In the genomic region with DNA sequence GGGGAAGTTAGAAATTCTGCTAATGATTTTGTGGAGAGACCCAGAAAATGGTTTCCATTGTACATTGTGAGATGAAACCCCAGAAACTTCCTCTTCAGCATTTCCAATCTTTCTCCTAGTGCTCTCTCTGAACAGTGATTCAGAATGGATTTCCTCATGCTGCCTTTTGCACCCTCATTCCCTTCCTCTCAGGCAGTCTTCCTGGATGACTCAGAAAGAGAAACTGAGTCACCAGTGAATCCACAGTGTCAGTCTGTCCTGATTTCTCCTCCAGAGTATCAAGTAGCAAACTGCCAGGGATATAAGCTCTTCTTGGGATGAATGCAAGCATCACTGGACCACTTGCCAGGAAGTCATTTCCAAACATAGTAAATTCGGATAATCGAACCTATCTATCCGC, we compare ENCODE assay signal across 21 cellular contexts.
DNase-seq lines count a peak whose midpoint lies in the region; ATAC-seq, FAIRE-seq and TF ChIP-seq lines count a peak whose summit lies in the region.
"Had no signal": no experiment of that assay in that cellular context is flagged by ENCODE, and none has a peak within 500 bp of the region (broad histone marks: within the 10 kb centered on the region; RNA-seq: fewer than 3 reads in every experiment).

No MANE protein-coding gene starts in this region.

- no peak overlapping the region for H2AFZ ChIP-seq in IMR-90 (replicated peaks; ENCODE audit: low read length, poor library complexity)

- H3K4me3 ChIP-seq in IMR-90 (ENCODE audit: insufficient read depth, low read depth, low read length) (no peak overlapping the region), pancreas (no peak overlapping the region)
- H3K4me3 ChIP-seq: HAP-1 had no signal

- H2AK5ac ChIP-seq in IMR-90 (ENCODE audit: low read depth, low read length) = no peak overlapping the region

- H3K23ac ChIP-seq in IMR-90 (ENCODE audit: low read depth, low read length) = no peak overlapping the region

- in situ Hi-C loops in IMR-90 (cut with MboI; ENCODE audit: low sequenced_read_pairs) = no loop called here

- TF ChIP-seq CTCF in IMR-90 (conservative IDR thresholded peaks at IDR 0.05; ENCODE audit: low read depth, low read length) (no peak), GM10266 (IDR thresholded peaks at IDR 0.05; ENCODE audit: control insufficient read depth, insufficient read depth, low read depth, missing control alignments) (no peak), pancreas (IDR thresholded peaks at IDR 0.05) (no peak)
- no peak for TF ChIP-seq CTCF in activated CD8-positive, alpha-beta T cell treated with anti-CD3 and anti-CD28 coated beads for 36 hours (IDR thresholded peaks at IDR 0.05)

- FAIRE-seq in pancreas (lab: Jason Lieb, UNC) = no peak
- FAIRE-seq: HTR-8/SVneo had no signal

- H4K5ac ChIP-seq in IMR-90 (ENCODE audit: low read depth, low read length) = no peak overlapping the region

- BruUV-seq in IMR-90 (replicated peaks; lab: Mats Ljungman, UMichigan) = no TSS peak

- H4K91ac ChIP-seq in IMR-90 (ENCODE audit: insufficient read depth, low read depth, low read length) = no peak overlapping the region

- H3K4ac ChIP-seq in IMR-90 (ENCODE audit: low read depth, low read length) = no peak overlapping the region

- no peak overlapping the region for H3K4me2 ChIP-seq in IMR-90 (ENCODE audit: low read depth, low read length)

- no peaks in the 10 kb centered on the region for H3K79me1 ChIP-seq in IMR-90 (ENCODE audit: low read depth in 1 of 2, low read length in 2 of 2)

- no peak overlapping the region for H2BK5ac ChIP-seq in IMR-90 (ENCODE audit: low read depth, low read length, poor library complexity, severe bottlenecking)

- H2AK9ac ChIP-seq in IMR-90 (replicated peaks; ENCODE audit: low read depth, low read length, poor library complexity) = no peak overlapping the region

- no peaks in the 10 kb centered on the region for H3K27me3 ChIP-seq in IMR-90 (ENCODE audit: control insufficient read depth, insufficient read depth, low read length)
- H3K27me3 ChIP-seq in pancreas = no peaks in the 10 kb centered on the region

- H3K9me1 ChIP-seq in IMR-90 (ENCODE audit: insufficient read depth, low read length) = peaks cover 5% of the 10 kb centered on the region; the same call in 1 of the 2 replicates

- H3K9me3 Mint-ChIP-seq in activated CD8-positive, alpha-beta T cell treated with anti-CD3 and anti-CD28 coated beads for 36 hours = peaks cover 2% of the 10 kb centered on the region

- H3K4me1 ChIP-seq in IMR-90 (ENCODE audit: control insufficient read depth, insufficient read depth, low read length) (no peaks in the 10 kb centered on the region), pancreas (no peaks in the 10 kb centered on the region)
- H3K4me1 ChIP-seq: HAP-1 had no signal

- H3K18ac ChIP-seq in IMR-90 (ENCODE audit: low read depth, low read length) = no peak overlapping the region

- POLR2A ChIA-PET in IMR-90 (lab: Charles Lee; ENCODE audit: unreplicated experiment) = no interaction called here
- POLR2A ChIA-PET in activated CD8-positive, alpha-beta T cell treated with anti-CD3 and anti-CD28 coated beads for 36 hours (lab: Charles Lee) = interaction anchor here (0.8 kb wide), 1 partner anchor 11 kb away, joined by 3 read pairs; no protein-coding TSS in a partner anchor

- H3K27ac ChIP-seq in IMR-90 (ENCODE audit: insufficient read depth, low read length) = no peak overlapping the region
- no peak overlapping the region for H3K27ac ChIP-seq in pancreas
- H3K27ac ChIP-seq: HL-60 had no signal

- CTCF ChIA-PET in IMR-90 (lab: Yijun Ruan, JAX) = interaction anchor here (0.6 kb wide), 1 partner anchor 244 kb away, joined by 3 read pairs; no protein-coding TSS in a partner anchor
- CTCF ChIA-PET in activated CD8-positive, alpha-beta T cell treated with anti-CD3 and anti-CD28 coated beads for 36 hours (lab: Charles Lee) = no interaction called here

- intact Hi-C loops in IMR-90 (cut with micrococcal nuclease) (no loop called here), pancreas (cut with DNase I) (no loop called here)
- intact Hi-C loops in activated CD8-positive, alpha-beta T cell treated with anti-CD3 and anti-CD28 coated beads for 36 hours (cut with micrococcal nuclease) = no loop called here

- H2BK15ac ChIP-seq in IMR-90 (ENCODE audit: low read depth, low read length) = no peak overlapping the region

- no peak overlapping the region for H3K56ac ChIP-seq in IMR-90 (ENCODE audit: extremely low read depth, insufficient read depth, low read length)

- no peaks in the 10 kb centered on the region for H4K20me1 ChIP-seq in IMR-90 (ENCODE audit: insufficient read depth, low read length)

- peaks cover 2% of the 10 kb centered on the region for H3K4me1 Mint-ChIP-seq in activated CD8-positive, alpha-beta T cell treated with anti-CD3 and anti-CD28 coated beads for 36 hours (ENCODE audit: low read depth)

- H3K27me3 Mint-ChIP-seq in activated CD8-positive, alpha-beta T cell treated with anti-CD3 and anti-CD28 coated beads for 36 hours = no peaks in the 10 kb centered on the region

- dilution Hi-C loops in IMR-90 (cut with HindIII; ENCODE audit: low sequenced_read_pairs, unreplicated experiment) = no loop called here

- no peak overlapping the region for H4K8ac ChIP-seq in IMR-90 (ENCODE audit: low read depth in 2 of 2, low read length in 2 of 2)

- H3K36me3 Mint-ChIP-seq in activated CD8-positive, alpha-beta T cell treated with anti-CD3 and anti-CD28 coated beads for 36 hours (ENCODE audit: low read depth) = no peaks in the 10 kb centered on the region

- H2BK20ac ChIP-seq in IMR-90 (ENCODE audit: low read depth, low read length) = no peak overlapping the region

- DNase-seq in IMR-90 (peak; percentile 64), RPMI7951 (ENCODE audit: low read depth) (peak; percentile 23), renal cortical epithelial cell (ENCODE audit: low read depth) (peak; percentile 6), GM10266 (ENCODE audit: extremely low spot score) (no peak), pancreas (no peak)
- DNase-seq in activated CD8-positive, alpha-beta T cell treated with anti-CD3 and anti-CD28 coated beads for 36 hours = no peak
- DNase-seq: ACHN, C1 segment of cervical spinal cord, DMS79 treated with DMSO at 0.1 percent for 48 hours, Kasumi-1, NCI-H1105 treated with DMSO at 0.1 percent for 48 hours, NCI-H1694 treated with DMSO at 0.1 percent for 48 hours, NCI-H510A, NCI-H774, RPMI8226, SHP77 treated with DMSO at 0.1 percent for 48 hours had no signal

- no peak overlapping the region for H2BK120ac ChIP-seq in IMR-90 (ENCODE audit: low read depth, low read length)

- 83% methylated on average over 2 of the region's 3 CpGs; no CpG with 5 or more reads in 1 of the 2 experiments for WGBS in IMR-90 (ENCODE audit: extremely low coverage in 2 of 2, insufficient read length in 1 of 2), 2 experiments
- WGBS in pancreas, 2 donors = 64 to 77% methylated on average over 3 of the region's 3 CpGs

- no peak overlapping the region for H3K4me3 Mint-ChIP-seq in activated CD8-positive, alpha-beta T cell treated with anti-CD3 and anti-CD28 coated beads for 36 hours

- TF ChIP-seq RAD21 in IMR-90 (IDR thresholded peaks at IDR 0.05; ENCODE audit: low read length) = no peak

- no peak overlapping the region for H3K14ac ChIP-seq in IMR-90 (replicated peaks; ENCODE audit: low read depth, low read length)

- H3K9me3 ChIP-seq in IMR-90 (ENCODE audit: control insufficient read depth, insufficient read depth, low read length) = peaks cover 2% of the 10 kb centered on the region; the same call in 1 of the 2 replicates
- no peaks in the 10 kb centered on the region for H3K9me3 ChIP-seq in pancreas
- H3K9me3 ChIP-seq: HAP-1 had no signal

- no peak for ATAC-seq in IMR-90 (ENCODE audit: low read depth)
- ATAC-seq in esophagus mucosa = peak; percentile 51
- ATAC-seq in activated CD8-positive, alpha-beta T cell treated with anti-CD3 and anti-CD28 coated beads for 36 hours = no peak
- ATAC-seq in pancreas = no peak
- ATAC-seq: SK-N-SH treated with all-trans-retinoic acid at 6 μM for 48 hours had no signal

- H3K36me3 ChIP-seq in IMR-90 (ENCODE audit: control insufficient read depth, insufficient read depth, low read length) (no peaks in the 10 kb centered on the region), pancreas (no peaks in the 10 kb centered on the region)
- H3K36me3 ChIP-seq: HAP-1 had no signal

- no peak for TF ChIP-seq POLR2A in IMR-90 (IDR thresholded peaks at IDR 0.05; ENCODE audit: low read depth, low read length)

- H3K27ac Mint-ChIP-seq in activated CD8-positive, alpha-beta T cell treated with anti-CD3 and anti-CD28 coated beads for 36 hours = no peak overlapping the region

- no peak overlapping the region for H3K9ac ChIP-seq in IMR-90 (ENCODE audit: low read depth, low read length)

TF ChIP-seq in IMR-90, 13 proteins besides CTCF, POLR2A, EP300 and RAD21 (continues in another document):
- TF ChIP-seq CHD1 (IDR thresholded peaks at IDR 0.05; ENCODE audit: low read depth, low read length) (no peak), MAZ (IDR thresholded peaks at IDR 0.05; ENCODE audit: borderline replicate concordance, low read depth, low read length) (no peak), USF2 (IDR thresholded peaks at IDR 0.05; ENCODE audit: low read depth, low read length) (no peak), CEBPB (IDR thresholded peaks at IDR 0.05; ENCODE audit: low read depth, low read length) (no peak), NFE2L2 (IDR thresholded peaks at IDR 0.05; ENCODE audit: low read depth, low read length) (no peak), MAFK (IDR thresholded peaks at IDR 0.05; ENCODE audit: low read depth, low read length) (no peak), MXI1 (IDR thresholded peaks at IDR 0.05; ENCODE audit: borderline replicate concordance, low read depth, low read length) (no peak), BHLHE40 (IDR thresholded peaks at IDR 0.05; ENCODE audit: low read depth, low read length) (no peak), RCOR1 (IDR thresholded peaks at IDR 0.05; ENCODE audit: insufficient replicate concordance, low read length) (no peak)
- TF ChIP-seq, protein P1, sequence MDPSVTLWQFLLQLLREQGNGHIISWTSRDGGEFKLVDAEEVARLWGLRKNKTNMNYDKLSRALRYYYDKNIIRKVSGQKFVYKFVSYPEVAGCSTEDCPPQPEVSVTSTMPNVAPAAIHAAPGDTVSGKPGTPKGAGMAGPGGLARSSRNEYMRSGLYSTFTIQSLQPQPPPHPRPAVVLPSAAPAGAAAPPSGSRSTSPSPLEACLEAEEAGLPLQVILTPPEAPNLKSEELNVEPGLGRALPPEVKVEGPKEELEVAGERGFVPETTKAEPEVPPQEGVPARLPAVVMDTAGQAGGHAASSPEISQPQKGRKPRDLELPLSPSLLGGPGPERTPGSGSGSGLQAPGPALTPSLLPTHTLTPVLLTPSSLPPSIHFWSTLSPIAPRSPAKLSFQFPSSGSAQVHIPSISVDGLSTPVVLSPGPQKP (IDR thresholded peaks at IDR 0.05; ENCODE audit: borderline replicate concordance, low read depth, low read length) = no peak

Comparison
In these comparisons a context has a peak if more than half of its experiments do, and no peak if none do; other contexts are left out.
1. DNase-seq: peak in IMR-90 (single experiment), RPMI7951 (single experiment) and renal cortical epithelial cell (single experiment); none in activated CD8-positive, alpha-beta T cell treated with anti-CD3 and anti-CD28 coated beads for 36 hours (single experiment), GM10266 (single experiment) and pancreas (0 of 6).